Comparison of ENCODE assay signal across 8 cellular contexts in genomic region chr1:68495968-68496679, GRCh38. TPM values are rescaled to one million over a fixed set of nuclear protein-coding genes. Genes with fewer than 3 reads are reported as not detected.
DNase-seq lines count a peak whose midpoint lies in the region; ATAC-seq and TF ChIP-seq lines count a peak whose summit lies in the region.

No MANE protein-coding gene starts in this region.

- no peak for DNase-seq in CD4-positive, alpha-beta T cell
- DNase-seq in SK-N-SH (peak; percentile 23), foreskin fibroblast (peak in 1 of 2 donors; percentile 39), T-helper 9 cell (no peak), NCI-H187 (lab: John Stamatoyannopoulos, UW) (no peak)

- CTCF ChIA-PET in CD4-positive, alpha-beta T cell (lab: Charles Lee), result no interaction called here
- CTCF ChIA-PET in SK-N-SH (lab: Yijun Ruan, JAX), result interaction anchor here (1.3 kb wide), 1 partner anchor 26 kb away, joined by 3 read pairs; no protein-coding TSS in a partner anchor

- H3K27me3 Mint-ChIP-seq in CD4-positive, alpha-beta T cell, result peaks cover 15% of the 10 kb centered on the region

- no peaks in the 10 kb centered on the region for H3K9me3 Mint-ChIP-seq in CD4-positive, alpha-beta T cell

- no peak overlapping the region for H3K27ac Mint-ChIP-seq in CD4-positive, alpha-beta T cell

- intact Hi-C loops in CD4-positive, alpha-beta T cell (cut with DNase I, micrococcal nuclease), result no loop called here

- no peaks in the 10 kb centered on the region for H3K9me3 ChIP-seq in CD4-positive, alpha-beta T cell (ENCODE audit: control insufficient read depth, low read length)
- no peaks in the 10 kb centered on the region for H3K9me3 ChIP-seq in SK-N-SH
- H3K9me3 ChIP-seq in skeletal muscle tissue (ENCODE audit: control insufficient read depth in 3 of 3, low read length in 3 of 3), result no peaks in the 10 kb centered on the region

- H3K4me3 ChIP-seq in SK-N-SH (ENCODE audit: low read depth in 2 of 2, low read length in 1 of 2), result peak overlapping the region; percentile 94 to 95
- H3K4me3 ChIP-seq in foreskin fibroblast (ENCODE audit: low read depth in 1 of 2, low read length in 2 of 2), result peak overlapping the region; percentile 74 to 95
- peak overlapping the region; percentile 76 to 90 (median 84) for H3K4me3 ChIP-seq in skeletal muscle tissue (ENCODE audit: low read length in 3 of 3)

- H3K79me2 ChIP-seq in SK-N-SH (ENCODE audit: insufficient read depth), result peaks cover 52% of the 10 kb centered on the region

- H3F3A ChIP-seq in SK-N-SH (replicated peaks; ENCODE audit: insufficient read depth), result peaks cover 4% of the 10 kb centered on the region

- H3K4me1 ChIP-seq in SK-N-SH (ENCODE audit: control insufficient read depth in 1 of 2, insufficient read depth in 2 of 2, low read depth in 1 of 2, low read length in 1 of 2) (peaks cover 7 to 13% of the 10 kb centered on the region in 2 experiments; a peak in 3 of 4 replicates), skeletal muscle tissue (ENCODE audit: control insufficient read depth in 3 of 3, insufficient read depth in 3 of 3, low read length in 3 of 3) (peaks cover 10 to 16% (median 12%) of the 10 kb centered on the region in 3 donors)

- H4K20me1 ChIP-seq in SK-N-SH (ENCODE audit: insufficient read depth), result no peaks in the 10 kb centered on the region

- TF ChIP-seq RAD21 in SK-N-SH (IDR thresholded peaks at IDR 0.05; ENCODE audit: low read length), result no peak

- peaks cover 6% of the 10 kb centered on the region for H3K27me3 ChIP-seq in CD4-positive, alpha-beta T cell (ENCODE audit: control insufficient read depth, insufficient read depth, low read length)
- H3K27me3 ChIP-seq in SK-N-SH (ENCODE audit: insufficient read depth) (no peaks in the 10 kb centered on the region), skeletal muscle tissue (ENCODE audit: control insufficient read depth in 3 of 3, insufficient read depth in 3 of 3, low read length in 3 of 3) (no peaks in the 10 kb centered on the region)

- H3K9ac ChIP-seq in SK-N-SH (peak overlapping the region; percentile 92), skeletal muscle tissue (ENCODE audit: low read depth in 1 of 3, low read length in 3 of 3) (peak overlapping the region; percentile 41 to 77 (median 75))

- ATAC-seq in CD4-positive, alpha-beta T cell (ENCODE audit: poor library complexity), result no peak
- ATAC-seq in GM19023 (IDR thresholded peaks at IDR 0.05; ENCODE audit: unreplicated experiment), result peak; percentile 19
- peak; percentile 10 for ATAC-seq in HG03571 (IDR thresholded peaks at IDR 0.05; ENCODE audit: unreplicated experiment)

- H3K4me2 ChIP-seq in SK-N-SH, result peak overlapping the region; percentile 96

- H3K4me3 Mint-ChIP-seq in CD4-positive, alpha-beta T cell, result peak overlapping the region; percentile 88

- no peak for TF ChIP-seq EP300 in SK-N-SH (IDR thresholded peaks at IDR 0.05; ENCODE audit: borderline replicate concordance in 1 of 2, low read depth in 1 of 2, low read length in 1 of 2)

- peaks cover 0 to under 1% of the 10 kb centered on the region in 2 experiments for H3K36me3 ChIP-seq in SK-N-SH (replicated peaks in 1 of 2; ENCODE audit: control insufficient read depth in 1 of 2, insufficient read depth in 2 of 2, low read length in 1 of 2)
- H3K36me3 ChIP-seq in skeletal muscle tissue (ENCODE audit: control insufficient read depth in 3 of 3, insufficient read depth in 3 of 3, low read length in 3 of 3), result no peaks in the 10 kb centered on the region

- POLR2A ChIA-PET in CD4-positive, alpha-beta T cell (lab: Charles Lee), result no interaction called here
- POLR2A ChIA-PET in SK-N-SH (lab: Yijun Ruan, JAX), result no interaction called here

- no peaks in the 10 kb centered on the region for H3K36me3 Mint-ChIP-seq in CD4-positive, alpha-beta T cell (ENCODE audit: low read depth)

- no peak overlapping the region for H3K27ac ChIP-seq in CD4-positive, alpha-beta T cell (ENCODE audit: low read depth, low read length)
- H3K27ac ChIP-seq in SK-N-SH (ENCODE audit: low read depth in 2 of 2, low read length in 1 of 2) (peak overlapping the region; percentile 45 to 83; a peak in 3 of 4 replicates), skeletal muscle tissue (ENCODE audit: low read depth, low read length) (no peak overlapping the region)

- H3K9me2 ChIP-seq in SK-N-SH, result no peaks in the 10 kb centered on the region

- H3K4me1 Mint-ChIP-seq in CD4-positive, alpha-beta T cell (ENCODE audit: low read depth), result peaks cover 22% of the 10 kb centered on the region

- peak overlapping the region; percentile 92 for H2AFZ ChIP-seq in SK-N-SH (ENCODE audit: low read depth)

- TF ChIP-seq CTCF in CD4-positive, alpha-beta T cell (IDR thresholded peaks at IDR 0.05), result no peak
- TF ChIP-seq CTCF in SK-N-SH (IDR thresholded peaks at IDR 0.05) (no peak), foreskin fibroblast (IDR thresholded peaks at IDR 0.05; ENCODE audit: low read depth, low read length) (no peak)

- WGBS in SK-N-SH (ENCODE audit: low lambda C conversion rate), result 6% methylated on average over 17 of the region's 21 CpGs

TF ChIP-seq in SK-N-SH, 30 proteins besides CTCF, POLR2A, EP300 and RAD21:
- TF ChIP-seq RXRA (IDR thresholded peaks at IDR 0.05; ENCODE audit: borderline replicate concordance, low read depth) (no peak), GABPA (IDR thresholded peaks at IDR 0.05; ENCODE audit: low read depth) (no peak), MEF2A (IDR thresholded peaks at IDR 0.05; ENCODE audit: borderline replicate concordance, low read depth) (no peak), PBX3 (IDR thresholded peaks at IDR 0.05) (no peak), YY1 (IDR thresholded peaks at IDR 0.05; ENCODE audit: low read depth) (no peak), TCF12 (IDR thresholded peaks at IDR 0.05) (no peak), MXI1 (IDR thresholded peaks at IDR 0.05; ENCODE audit: low read depth, low read length) (no peak), EZH2phosphoT487 (IDR thresholded peaks at IDR 0.05; ENCODE audit: borderline replicate concordance, low read depth) (no peak)
TF ChIP-seq in SK-N-SH: peak in this region for 0.

RNA-seq across cellular contexts. Expression of gene DEPDC1, which starts 0.8 kb away (rescaled TPM):
- not detected for total RNA-seq in CD4-positive, alpha-beta T cell
- 3.8 TPM in 2 replicates for polyA plus RNA-seq in SK-N-SH (2012; rRNA removed)
- 6.0 and 7.5 TPM in 2 replicates for polyA plus RNA-seq in SK-N-SH (2012; cell fraction: cytosol; rRNA removed)
- 1.7 and 2.7 TPM in 2 replicates for polyA plus RNA-seq in SK-N-SH (2012; cell fraction: nucleus; rRNA removed)
- total RNA-seq in skeletal muscle tissue, result 3.1 TPM

RNA-seq across cellular contexts. Expression of gene RPE65, which starts 46.4 kb away (rescaled TPM):
- not detected for total RNA-seq in CD4-positive, alpha-beta T cell
- polyA plus RNA-seq in SK-N-SH (2012; rRNA removed), result 0.02 and 0.03 TPM in 2 replicates
- polyA plus RNA-seq in SK-N-SH (2012; cell fraction: cytosol; rRNA removed), result 0.04 and 0.08 TPM in 2 replicates
- 0.02 and 0.05 TPM in 2 replicates for polyA plus RNA-seq in SK-N-SH (2012; cell fraction: nucleus; rRNA removed)
- total RNA-seq in skeletal muscle tissue, result not detected

Comparison
In these comparisons a context has a peak if more than half of its experiments do, and no peak if none do; other contexts are left out.
1. H3K27ac ChIP-seq: peak in SK-N-SH (2 of 2); none in CD4-positive, alpha-beta T cell (single experiment) and skeletal muscle tissue (single experiment).
2. Peak in every context shown above with its lines, with median percentiles within 50 percentile points of each other: H3K4me3 ChIP-seq.